ENCODE assay signal across 26 cellular contexts in the genomic region with DNA sequence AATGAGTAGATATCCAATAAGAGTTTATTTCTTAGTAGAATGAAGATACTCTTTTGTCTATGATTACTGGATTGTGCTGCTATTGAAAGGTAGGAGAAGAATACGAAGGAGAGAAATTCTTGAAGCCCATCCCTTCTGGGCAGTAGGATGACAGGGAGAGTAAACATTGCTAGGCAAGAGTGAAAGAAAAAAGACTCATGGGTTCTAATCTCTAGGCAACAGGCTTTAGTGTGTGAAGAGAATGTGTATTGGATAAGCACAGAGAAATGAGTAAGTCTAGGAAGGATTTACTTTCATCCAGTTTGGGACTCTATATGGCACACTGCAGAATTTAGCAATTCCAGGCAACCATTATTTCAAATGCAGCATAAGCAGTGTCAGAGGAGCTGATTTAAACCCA.
"Had no signal": no experiment of that assay in that cellular context is flagged by ENCODE, and none has a peak within 500 bp of the region (broad histone marks: within the 10 kb centered on the region; RNA-seq: fewer than 3 reads in every experiment).

No MANE protein-coding gene starts in this region.

- H3K9me3 Mint-ChIP-seq: nephron, neural crest cell had no signal

- DNase-seq: hippocampal formation; left colon; left lung; lower lobe of right lung; mammary epithelial cell; midbrain; mucosa of descending colon; naive thymus-derived CD4-positive, alpha-beta T cell; nucleus accumbens; pancreas; psoas muscle; spleen; stimulated activated CD4-positive, alpha-beta T cell treated with anti-CD3 and anti-CD28 coated beads, Interleukin-4, amount 100 ng/mL, for 24 hours; stimulated activated naive CD4-positive, alpha-beta T cell; tibial artery; trophoblast cell; upper lobe of right lung had no signal

- H3K27ac Mint-ChIP-seq: naive thymus-derived CD4-positive, alpha-beta T cell; nephron; stimulated activated effector memory CD8-positive, alpha-beta T cell treated with anti-CD3 and anti-CD28 coated beads, Interleukin-12 subunit alpha, Interleukin-12 subunit beta, amount 100 ng/mL, for 72 hours; stimulated activated naive CD8-positive, alpha-beta T cell treated with anti-CD3 and anti-CD28 coated beads, Interleukin-15, Interleukin-2, amounts not matched to agents 100 ng/mL and 50 ng/mL, for 24 hours had no signal

- H3K4me1 ChIP-seq: left lung, lower lobe of right lung, pancreas, psoas muscle, right atrium auricular region, spleen, suprapubic skin, tibial artery, upper lobe of right lung had no signal

- H3K9me3 ChIP-seq: left lung, lower lobe of right lung, mucosa of descending colon, pancreas, psoas muscle, right atrium auricular region, spleen, suprapubic skin, thoracic aorta, tibial artery, upper lobe of right lung had no signal

- H3K36me3 Mint-ChIP-seq: naive thymus-derived CD4-positive, alpha-beta T cell; stimulated activated effector memory CD8-positive, alpha-beta T cell treated with anti-CD3 and anti-CD28 coated beads, Interleukin-12 subunit alpha, Interleukin-12 subunit beta, amount 100 ng/mL, for 72 hours had no signal

- H3K4me3 Mint-ChIP-seq: naive thymus-derived CD4-positive, alpha-beta T cell; nephron; neural crest cell; stimulated activated effector memory CD8-positive, alpha-beta T cell treated with anti-CD3 and anti-CD28 coated beads, Interleukin-12 subunit alpha, Interleukin-12 subunit beta, amount 100 ng/mL, for 72 hours; stimulated activated naive CD8-positive, alpha-beta T cell treated with anti-CD3 and anti-CD28 coated beads, Interleukin-15, Interleukin-2, amounts not matched to agents 100 ng/mL and 50 ng/mL, for 24 hours had no signal

- H3K27me3 Mint-ChIP-seq: naive thymus-derived CD4-positive, alpha-beta T cell; stimulated activated naive CD8-positive, alpha-beta T cell treated with anti-CD3 and anti-CD28 coated beads, Interleukin-15, Interleukin-2, amounts not matched to agents 100 ng/mL and 50 ng/mL, for 24 hours had no signal

- H3K4me1 Mint-ChIP-seq: naive thymus-derived CD4-positive, alpha-beta T cell; nephron; stimulated activated effector memory CD8-positive, alpha-beta T cell treated with anti-CD3 and anti-CD28 coated beads, Interleukin-12 subunit alpha, Interleukin-12 subunit beta, amount 100 ng/mL, for 72 hours had no signal

- H3K36me3 ChIP-seq: left lung, lower lobe of right lung, pancreas, right atrium auricular region, spleen, suprapubic skin, thoracic aorta, tibial artery, upper lobe of right lung had no signal

- H3K27ac ChIP-seq: left lung, lower lobe of right lung, pancreas, psoas muscle, right atrium auricular region, skin epidermis, spleen, suprapubic skin, thoracic aorta, tibial artery, upper lobe of right lung had no signal

- H3K27me3 ChIP-seq: left lung, pancreas, right atrium auricular region, spleen, suprapubic skin, tibial artery, upper lobe of right lung had no signal

- ATAC-seq: left colon; left lung; lower lobe of right lung; mucosa of descending colon; naive thymus-derived CD4-positive, alpha-beta T cell; pancreas; psoas muscle; sciatic nerve; stimulated activated effector memory CD8-positive, alpha-beta T cell treated with anti-CD3 and anti-CD28 coated beads, Interleukin-12 subunit alpha, Interleukin-12 subunit beta, amount 100 ng/mL, for 72 hours; upper lobe of right lung had no signal

- H3K4me3 ChIP-seq: left lung, lower lobe of right lung, mucosa of descending colon, pancreas, psoas muscle, right atrium auricular region, skin epidermis, spleen, suprapubic skin, thoracic aorta, tibial artery, upper lobe of right lung had no signal
